ENCODE assay signal across 22 cellular contexts in genomic region chr12:19238520-19238919, GRCh38.
DNase-seq lines count a peak whose midpoint lies in the region; ATAC-seq and TF ChIP-seq lines count a peak whose summit lies in the region.
"Had no signal": no experiment of that assay in that cellular context is flagged by ENCODE, and none has a peak within 500 bp of the region (broad histone marks: within the 10 kb centered on the region; RNA-seq: fewer than 3 reads in every experiment).

No MANE protein-coding gene starts in this region.

- POLR2A ChIA-PET in CD8-positive, alpha-beta memory T cell (lab: Charles Lee), result no interaction called here

- H3K27ac Mint-ChIP-seq in CD8-positive, alpha-beta memory T cell, result no peak overlapping the region
- H3K27ac Mint-ChIP-seq: B cell had no signal

- ATAC-seq in GM21526 (IDR thresholded peaks at IDR 0.05; ENCODE audit: low FRiP score, unreplicated experiment), result no peak
- ATAC-seq: A549, Right ventricle myocardium inferior had no signal

- H3K36me3 Mint-ChIP-seq in CD8-positive, alpha-beta memory T cell, result no peaks in the 10 kb centered on the region
- H3K36me3 Mint-ChIP-seq: CD14-positive monocyte had no signal

- peaks cover 59% of the 10 kb centered on the region for H3K79me2 ChIP-seq in osteoblast (ENCODE audit: insufficient read depth, low read length)

- peak overlapping the region; percentile 80 for H3K4me2 ChIP-seq in osteoblast (ENCODE audit: insufficient read depth, low read length)
- H3K4me2 ChIP-seq: A549 had no signal

- CTCF ChIA-PET in CD8-positive, alpha-beta memory T cell (lab: Charles Lee), result no interaction called here

- no peaks in the 10 kb centered on the region for H3K9me3 ChIP-seq in osteoblast (ENCODE audit: low read depth, low read length)
- H3K9me3 ChIP-seq in CD8-positive, alpha-beta memory T cell (ENCODE audit: low read length), result no peaks in the 10 kb centered on the region
- H3K9me3 ChIP-seq: A549, HAP-1, SJSA1 had no signal

- no peaks in the 10 kb centered on the region for H3K36me3 ChIP-seq in osteoblast (ENCODE audit: insufficient read depth, low read length)
- H3K36me3 ChIP-seq in CD8-positive, alpha-beta memory T cell (ENCODE audit: insufficient read depth, low read length), result no peaks in the 10 kb centered on the region
- H3K36me3 ChIP-seq: HAP-1, SJSA1 had no signal

- no peak overlapping the region for H3K4me3 Mint-ChIP-seq in CD8-positive, alpha-beta memory T cell
- H3K4me3 Mint-ChIP-seq: B cell, CD14-positive monocyte had no signal

- H3K4me3 ChIP-seq in choroid plexus epithelial cell (ENCODE audit: low read depth, low read length), result peak overlapping the region; percentile 17
- H3K4me3 ChIP-seq in osteoblast (ENCODE audit: insufficient read depth, low read length), result peak overlapping the region; percentile 58
- H3K4me3 ChIP-seq in CD8-positive, alpha-beta memory T cell (ENCODE audit: low read length), result no peak overlapping the region
- H3K4me3 ChIP-seq: A549, GM23248, HAP-1, SJSA1 had no signal

- H3K4me1 Mint-ChIP-seq in CD8-positive, alpha-beta memory T cell, result peaks cover 0 to 20% (median 11%) of the 10 kb centered on the region in 3 donors
- H3K4me1 Mint-ChIP-seq: B cell had no signal

- H2AFZ ChIP-seq in osteoblast (ENCODE audit: low read length), result no peak overlapping the region
- H2AFZ ChIP-seq: GM23248 had no signal

- H3K27me3 Mint-ChIP-seq in CD8-positive, alpha-beta memory T cell, result no peaks in the 10 kb centered on the region
- H3K27me3 Mint-ChIP-seq: B cell had no signal

- DNase-seq in COLO829 (ENCODE audit: low spot score) (peak; percentile 46), MV-4-11 (lab: John Stamatoyannopoulos, UW) (peak; percentile 4), choroid plexus epithelial cell (ENCODE audit: low read depth) (no peak), osteoblast (ENCODE audit: insufficient read length, low spot score, missing footprints) (no peak), NCI-H2227 treated with DMSO at 0.1 percent for 48 hours (lab: John Stamatoyannopoulos, UW) (no peak)
- no peak for DNase-seq in CD8-positive, alpha-beta memory T cell
- DNase-seq: COR-L47, DMS79, GM23248, KG1, NCI-H1694, NCI-H2081, NCI-H2171, NCI-H524 treated with DMSO at 0.1 percent for 48 hours, OCI-M1 had no signal

- no peaks in the 10 kb centered on the region for H4K20me1 ChIP-seq in osteoblast (ENCODE audit: insufficient read depth, low read length)

- peaks cover 69% of the 10 kb centered on the region for H3K4me1 ChIP-seq in osteoblast (ENCODE audit: insufficient read depth, low read length)
- no peaks in the 10 kb centered on the region for H3K4me1 ChIP-seq in CD8-positive, alpha-beta memory T cell (ENCODE audit: insufficient read depth, low read length)

- H3K27ac ChIP-seq in osteoblast (ENCODE audit: low read depth, low read length), result peak overlapping the region; percentile 91
- no peak overlapping the region for H3K27ac ChIP-seq in CD8-positive, alpha-beta memory T cell (ENCODE audit: low read depth, low read length)
- H3K27ac ChIP-seq: A549, SJSA1 had no signal

- H3K9me3 Mint-ChIP-seq in CD8-positive, alpha-beta memory T cell, result no peaks in the 10 kb centered on the region
- H3K9me3 Mint-ChIP-seq: CD14-positive monocyte had no signal

- TF ChIP-seq CTCF in choroid plexus epithelial cell (conservative IDR thresholded peaks at IDR 0.05; ENCODE audit: low read depth, low read length) (no peak), osteoblast (IDR thresholded peaks at IDR 0.05; ENCODE audit: extremely low read depth, low read depth, low read length) (no peak)

- H3K27me3 ChIP-seq in osteoblast (ENCODE audit: insufficient read depth, low read length), result no peaks in the 10 kb centered on the region
- no peaks in the 10 kb centered on the region for H3K27me3 ChIP-seq in CD8-positive, alpha-beta memory T cell (ENCODE audit: insufficient read depth, low read length, poor library complexity, severe bottlenecking)
- H3K27me3 ChIP-seq: SJSA1 had no signal

Comparison
In these comparisons a context has a peak if more than half of its experiments do, and no peak if none do; other contexts are left out.
1. DNase-seq: peak in COLO829 (single experiment) and MV-4-11 (single experiment); none in choroid plexus epithelial cell (single experiment), osteoblast (single experiment), CD8-positive, alpha-beta memory T cell (0 of 5) and NCI-H2227 treated with DMSO at 0.1 percent for 48 hours (single experiment).